ENCODE assay signal across 8 cellular contexts in genomic region chr15:48966595-48967301, GRCh38. TPM values are rescaled to one million over a fixed set of nuclear protein-coding genes. Genes with fewer than 3 reads are reported as not detected.
DNase-seq lines count a peak whose midpoint lies in the region; ATAC-seq and TF ChIP-seq lines count a peak whose summit lies in the region.

No MANE protein-coding gene starts in this region.

- H3K4ac ChIP-seq in mesenchymal stem cell (ENCODE audit: low read depth in 1 of 2, low read length in 2 of 2): no peak overlapping the region

- H3K27me3 ChIP-seq in mesenchymal stem cell (ENCODE audit: control insufficient read depth in 1 of 2, insufficient read depth in 1 of 2, low read length in 2 of 2) (no peaks in the 10 kb centered on the region), uterus (no peaks in the 10 kb centered on the region), left ventricle myocardium inferior (ENCODE audit: low read depth) (no peaks in the 10 kb centered on the region)

- 34% methylated on average over 2 of the region's 2 CpGs for WGBS in mesenchymal stem cell

- H2BK12ac ChIP-seq in mesenchymal stem cell (ENCODE audit: low read length in 2 of 2): no peak overlapping the region

- H2AFZ ChIP-seq in mesenchymal stem cell (ENCODE audit: low read depth, low read length): no peak overlapping the region

- DNase-seq in activated gamma-delta T cell treated with Interleukin-2 at 50 U/mL for 16 hours: peak; percentile 31
- no peak for DNase-seq in activated gamma-delta T cell (lab: John Stamatoyannopoulos, UW)
- DNase-seq in SK-MEL-5 (ENCODE audit: low read depth, low spot score): peak; percentile 43
- peak; percentile 59 for DNase-seq in mesenchymal stem cell
- no peak for DNase-seq in uterus
- no peak for DNase-seq in left ventricle myocardium inferior
- no peak for DNase-seq in NCI-H524 treated with DMSO at 0.1 percent for 48 hours (lab: John Stamatoyannopoulos, UW)

- no peak overlapping the region for H3K23ac ChIP-seq in mesenchymal stem cell (ENCODE audit: low read length in 2 of 2)

- no peak overlapping the region for H3K14ac ChIP-seq in mesenchymal stem cell (ENCODE audit: low read length in 2 of 2)

- H3K4me3 ChIP-seq in mesenchymal stem cell (ENCODE audit: insufficient read depth in 1 of 2, low read depth in 1 of 2, low read length in 2 of 2): no peak overlapping the region
- H3K4me3 ChIP-seq in uterus: no peak overlapping the region
- H3K4me3 ChIP-seq in left ventricle myocardium inferior: no peak overlapping the region

- in situ Hi-C loops in SK-MEL-5 (cut with HindIII; ENCODE audit: low pct_unique_long_range_greater_than_20kb, low sequenced_read_pairs): no loop called here

- TF ChIP-seq CTCF in uterus (IDR thresholded peaks at IDR 0.05) (no peak), left ventricle myocardium inferior (IDR thresholded peaks at IDR 0.05; ENCODE audit: borderline replicate concordance) (no peak)

- no peak for TF ChIP-seq POLR2A in uterus (IDR thresholded peaks at IDR 0.05)

- H3K4me1 ChIP-seq in mesenchymal stem cell (ENCODE audit: control insufficient read depth, insufficient read depth, low read depth, low read length) (peaks cover 8% of the 10 kb centered on the region), uterus (no peaks in the 10 kb centered on the region), left ventricle myocardium inferior (peaks cover 28% of the 10 kb centered on the region)

- H3K9me3 ChIP-seq in mesenchymal stem cell (ENCODE audit: control insufficient read depth, low read length) (no peaks in the 10 kb centered on the region), uterus (no peaks in the 10 kb centered on the region), left ventricle myocardium inferior (replicated peaks) (no peaks in the 10 kb centered on the region)

- H2BK15ac ChIP-seq in mesenchymal stem cell (ENCODE audit: low read depth, poor library complexity, severe bottlenecking): no peak overlapping the region

- H3K4me2 ChIP-seq in mesenchymal stem cell (ENCODE audit: low read length, poor library complexity, severe bottlenecking): no peak overlapping the region

- H2BK120ac ChIP-seq in mesenchymal stem cell (ENCODE audit: low read depth, low read length): no peak overlapping the region

- ATAC-seq in HG03039 (IDR thresholded peaks at IDR 0.05; ENCODE audit: unreplicated experiment): peak; percentile 77

- H3K36me3 ChIP-seq in mesenchymal stem cell (ENCODE audit: control insufficient read depth in 1 of 2, insufficient read depth in 2 of 2, low read depth in 1 of 2, low read length in 2 of 2) (no peaks in the 10 kb centered on the region), uterus (no peaks in the 10 kb centered on the region), left ventricle myocardium inferior (no peaks in the 10 kb centered on the region)

- H2AK5ac ChIP-seq in mesenchymal stem cell (ENCODE audit: low read length, severe bottlenecking): peak overlapping the region; percentile 88

- no peak overlapping the region for H3K18ac ChIP-seq in mesenchymal stem cell (ENCODE audit: low read depth in 1 of 2, low read length in 2 of 2)

- H4K8ac ChIP-seq in mesenchymal stem cell (ENCODE audit: low read length): no peak overlapping the region

- H3K27ac ChIP-seq in mesenchymal stem cell (ENCODE audit: low read length, poor library complexity, severe bottlenecking): no peak overlapping the region
- H3K27ac ChIP-seq in uterus: no peak overlapping the region
- no peak overlapping the region for H3K27ac ChIP-seq in left ventricle myocardium inferior (replicated peaks)

- H2BK5ac ChIP-seq in mesenchymal stem cell (ENCODE audit: low read depth, low read length, poor library complexity, severe bottlenecking): no peak overlapping the region

- intact Hi-C loops in uterus (cut with DNase I; ENCODE audit: low total_unique reads): no loop called here
- intact Hi-C loops in left ventricle myocardium inferior (cut with micrococcal nuclease): loop anchor here (10.0 kb wide), 1 partner anchor 92 kb away; the partner anchor contains the start of gene EID1

- no peak overlapping the region for H3K9ac ChIP-seq in mesenchymal stem cell (ENCODE audit: low read length)

- H4K91ac ChIP-seq in mesenchymal stem cell (ENCODE audit: low read length): no peak overlapping the region

- no peaks in the 10 kb centered on the region for H3K79me1 ChIP-seq in mesenchymal stem cell (replicated peaks; ENCODE audit: low read length, poor library complexity, severe bottlenecking)

RNA-seq across cellular contexts. Expression of gene SHC4, which starts 3.0 kb away (rescaled TPM):
- total RNA-seq in SK-MEL-5 (2014; rRNA removed; shearing (Covaris generic)): 20.9 and 21.3 TPM in 2 replicates
- polyA plus RNA-seq in SK-MEL-5 (2015; cell fraction: cytosol; rRNA removed): 13.8 and 19.4 TPM in 2 replicates
- 15.4 and 22.4 TPM in 2 replicates for polyA plus RNA-seq in SK-MEL-5 (2015; cell fraction: nucleus; rRNA removed)
- polyA plus RNA-seq in mesenchymal stem cell (2013, experiment 1 of 2): 1.6 TPM
- polyA plus RNA-seq in mesenchymal stem cell (2013, experiment 2 of 2): 1.7 TPM
- total RNA-seq in uterus: 1 to 10 TPM in 2 of 4 donors, under 1 TPM in 1, not detected in 1; 0.88 to 6.8 (median 5.0) TPM
- total RNA-seq in left ventricle myocardium inferior: 3.3 TPM

Comparison
In these comparisons a context has a peak if more than half of its experiments do, and no peak if none do; other contexts are left out.
1. DNase-seq: peak in activated gamma-delta T cell treated with Interleukin-2 at 50 U/mL for 16 hours (single experiment), SK-MEL-5 (single experiment) and mesenchymal stem cell (single experiment); none in activated gamma-delta T cell (single experiment), uterus (0 of 2), left ventricle myocardium inferior (single experiment) and NCI-H524 treated with DMSO at 0.1 percent for 48 hours (single experiment).